In genomic region chr6:170435766-170436165, GRCh38 we compare ENCODE assay signal across 15 cellular contexts.
A peak's percentile ranks its signal among the peaks of the same experiment; 100 is the strongest.
DNase-seq lines count a peak whose midpoint lies in the region; ATAC-seq and TF ChIP-seq lines count a peak whose summit lies in the region.
"Had no signal": no experiment of that assay in that cellular context is flagged by ENCODE, and none has a peak within 500 bp of the region (broad histone marks: within the 10 kb centered on the region; RNA-seq: fewer than 3 reads in every experiment).

No MANE protein-coding gene starts in this region.

- H3K14ac ChIP-seq in mesenchymal stem cell (ENCODE audit: low read length in 2 of 2) = no peak overlapping the region

- no peak for DNase-seq in RWPE1 (ENCODE audit: low spot score)
- no peak for DNase-seq in mesenchymal stem cell
- DNase-seq in osteocyte (ENCODE audit: extremely low spot score, unreplicated experiment) = peak; percentile 59
- DNase-seq in upper lobe of right lung = no peak
- no peak for DNase-seq in DMS 273 treated with DMSO at 0.1 percent for 48 hours (lab: John Stamatoyannopoulos, UW)
- DNase-seq in GM10248 (ENCODE audit: extremely low spot score) = no peak
- DNase-seq: ACHN; C1 segment of cervical spinal cord; Calu3; CD4-positive, alpha-beta T cell; DMS79; GOT3; IMR-90 had no signal

- H3K4me1 ChIP-seq in BLaER1 = peaks cover 26% of the 10 kb centered on the region
- H3K4me1 ChIP-seq in mesenchymal stem cell (ENCODE audit: control insufficient read depth, insufficient read depth, low read depth, low read length) = peaks cover 45% of the 10 kb centered on the region
- peaks cover 6% of the 10 kb centered on the region for H3K4me1 ChIP-seq in upper lobe of right lung
- H3K4me1 ChIP-seq: HAP-1 had no signal

- no peak overlapping the region for H3K9ac ChIP-seq in BLaER1
- H3K9ac ChIP-seq in mesenchymal stem cell (ENCODE audit: low read length) = no peak overlapping the region

- H3K9me3 ChIP-seq in BLaER1 (peaks cover 18% of the 10 kb centered on the region), mesenchymal stem cell (ENCODE audit: control insufficient read depth, low read length) (no peaks in the 10 kb centered on the region), upper lobe of right lung (no peaks in the 10 kb centered on the region)

- no peak overlapping the region for H2BK120ac ChIP-seq in mesenchymal stem cell (ENCODE audit: low read depth, low read length)

- CTCF ChIA-PET in RWPE1 (lab: Yijun Ruan, JAX) (no interaction called here), GM10248 (lab: Yijun Ruan, JAX) (no interaction called here)

- peak overlapping the region in 1 of 2 experiments; percentile 29 for H2BK12ac ChIP-seq in mesenchymal stem cell (ENCODE audit: low read length in 2 of 2)

- no peak overlapping the region for H3K23ac ChIP-seq in mesenchymal stem cell (ENCODE audit: low read length in 2 of 2)

- H4K8ac ChIP-seq in mesenchymal stem cell (ENCODE audit: low read length) = no peak overlapping the region

- no peak overlapping the region for H3K18ac ChIP-seq in mesenchymal stem cell (ENCODE audit: low read depth in 1 of 2, low read length in 2 of 2)

- H3K36me3 Mint-ChIP-seq in osteocyte (ENCODE audit: unreplicated experiment) = peaks cover 3% of the 10 kb centered on the region

- no peak overlapping the region for H3K4me3 Mint-ChIP-seq in osteocyte (ENCODE audit: unreplicated experiment)
- H3K4me3 Mint-ChIP-seq: CD4-positive, alpha-beta T cell had no signal

- H3K4me1 Mint-ChIP-seq in osteocyte (ENCODE audit: unreplicated experiment) = peaks cover 31% of the 10 kb centered on the region

- no peak overlapping the region for H4K91ac ChIP-seq in mesenchymal stem cell (ENCODE audit: low read length)

- H3K27ac ChIP-seq in BLaER1 = no peak overlapping the region
- peak overlapping the region; percentile 37 for H3K27ac ChIP-seq in RWPE1
- no peak overlapping the region for H3K27ac ChIP-seq in mesenchymal stem cell (ENCODE audit: low read length, poor library complexity, severe bottlenecking)
- H3K27ac ChIP-seq in upper lobe of right lung = no peak overlapping the region

- TF ChIP-seq CTCF in RWPE1 (conservative IDR thresholded peaks at IDR 0.05; ENCODE audit: low read depth) (no peak), osteocyte (IDR thresholded peaks at IDR 0.05) (no peak), upper lobe of right lung (IDR thresholded peaks at IDR 0.05) (no peak), GM10248 (IDR thresholded peaks at IDR 0.05; ENCODE audit: control extremely low read depth, extremely low read depth, low read depth, missing control alignments) (no peak)

- no peaks in the 10 kb centered on the region for H4K20me1 ChIP-seq in BLaER1

- H2AK5ac ChIP-seq in mesenchymal stem cell (ENCODE audit: low read length, severe bottlenecking) = peak overlapping the region; percentile 59

- H2BK15ac ChIP-seq in mesenchymal stem cell (ENCODE audit: low read depth, poor library complexity, severe bottlenecking) = no peak overlapping the region

- POLR2A ChIA-PET in RWPE1 (lab: Yijun Ruan, JAX; ENCODE audit: low non-redundant PET) (no interaction called here), GM10248 (lab: Yijun Ruan, JAX) (no interaction called here)

- H3K27me3 ChIP-seq in BLaER1 = no peaks in the 10 kb centered on the region
- peaks cover 0 to 5% of the 10 kb centered on the region in 2 experiments for H3K27me3 ChIP-seq in mesenchymal stem cell (ENCODE audit: control insufficient read depth in 1 of 2, insufficient read depth in 1 of 2, low read length in 2 of 2)
- no peaks in the 10 kb centered on the region for H3K27me3 ChIP-seq in upper lobe of right lung

- intact Hi-C loops in upper lobe of right lung (cut with DNase I) = no loop called here

- H3K4me2 ChIP-seq in BLaER1 = peak overlapping the region; percentile 26; the same call in 1 of the 2 replicates
- no peak overlapping the region for H3K4me2 ChIP-seq in mesenchymal stem cell (ENCODE audit: low read length, poor library complexity, severe bottlenecking)

- H3K9me3 Mint-ChIP-seq in osteocyte (ENCODE audit: unreplicated experiment) = peaks cover 4% of the 10 kb centered on the region

- no peak overlapping the region for H3K4me3 ChIP-seq in BLaER1
- no peak overlapping the region for H3K4me3 ChIP-seq in mesenchymal stem cell (ENCODE audit: insufficient read depth in 1 of 2, low read depth in 1 of 2, low read length in 2 of 2)
- H3K4me3 ChIP-seq in upper lobe of right lung = no peak overlapping the region
- H3K4me3 ChIP-seq: HAP-1 had no signal

- H3K4ac ChIP-seq in mesenchymal stem cell (ENCODE audit: low read depth in 1 of 2, low read length in 2 of 2) = no peak overlapping the region

- no CpG with 5 or more reads among the region's 1 CpG for WGBS in mesenchymal stem cell

- no peaks in the 10 kb centered on the region for H3K79me1 ChIP-seq in mesenchymal stem cell (replicated peaks; ENCODE audit: low read length, poor library complexity, severe bottlenecking)

- ATAC-seq in upper lobe of right lung = no peak

- no peak overlapping the region for H2AFZ ChIP-seq in mesenchymal stem cell (ENCODE audit: low read depth, low read length)

- no peak overlapping the region for H2BK5ac ChIP-seq in mesenchymal stem cell (ENCODE audit: low read depth, low read length, poor library complexity, severe bottlenecking)

- peaks cover 2% of the 10 kb centered on the region for H3K27me3 Mint-ChIP-seq in osteocyte (ENCODE audit: unreplicated experiment)

- H3K27ac Mint-ChIP-seq in osteocyte (ENCODE audit: unreplicated experiment) = no peak overlapping the region
- H3K27ac Mint-ChIP-seq: CD4-positive, alpha-beta T cell had no signal

- H3K36me3 ChIP-seq in BLaER1 = no peaks in the 10 kb centered on the region
- no peaks in the 10 kb centered on the region for H3K36me3 ChIP-seq in mesenchymal stem cell (ENCODE audit: control insufficient read depth in 1 of 2, insufficient read depth in 2 of 2, low read depth in 1 of 2, low read length in 2 of 2)
- no peaks in the 10 kb centered on the region for H3K36me3 ChIP-seq in upper lobe of right lung
- H3K36me3 ChIP-seq: HAP-1 had no signal
